9 cellular contexts compared by ENCODE assay signal in the genomic region with DNA sequence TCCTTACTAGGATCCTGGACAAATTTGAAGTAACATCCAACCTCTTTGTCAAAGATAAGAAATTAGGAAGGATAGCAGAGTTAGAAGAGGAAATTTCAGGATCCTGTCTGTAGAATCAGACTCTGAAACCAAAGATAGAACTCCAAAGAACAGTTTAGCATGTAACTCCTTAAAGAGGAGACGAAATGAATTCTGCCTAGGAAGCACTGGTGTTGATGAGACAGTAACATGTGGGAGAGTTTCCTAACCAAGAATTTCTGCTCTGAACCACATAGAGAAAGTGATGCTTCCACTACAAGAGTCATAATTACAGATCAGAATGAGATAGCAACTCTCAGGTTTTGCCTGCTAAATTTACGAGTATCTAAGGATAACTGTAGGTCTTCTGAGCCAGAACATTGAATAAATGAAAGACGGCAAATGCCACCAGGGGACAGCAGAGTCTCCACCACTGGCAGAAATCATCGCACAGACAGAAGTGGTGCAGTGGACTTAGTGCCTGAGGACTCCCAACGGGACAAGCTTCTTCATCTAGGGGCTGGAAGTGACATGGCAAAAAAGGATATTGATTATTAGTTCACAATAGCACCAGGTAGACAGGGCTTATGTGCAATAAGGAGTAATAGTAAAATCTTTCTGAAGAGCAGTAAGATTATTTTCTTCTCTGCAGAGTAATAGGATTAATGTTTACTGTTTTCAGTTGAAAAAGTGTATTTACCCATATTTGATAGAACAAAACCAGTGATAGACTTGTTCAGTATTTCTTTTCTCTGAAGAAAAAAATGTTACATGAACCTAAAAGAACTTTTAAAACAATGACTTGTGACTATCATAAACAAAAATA. TPM values are rescaled to one million over a fixed set of nuclear protein-coding genes. Genes with fewer than 3 reads are reported as not detected.
A peak's percentile ranks its signal among the peaks of the same experiment; 100 is the strongest.
DNase-seq lines count a peak whose midpoint lies in the region; ATAC-seq and TF ChIP-seq lines count a peak whose summit lies in the region.
"Had no signal": no experiment of that assay in that cellular context is flagged by ENCODE, and none has a peak within 500 bp of the region (broad histone marks: within the 10 kb centered on the region; RNA-seq: fewer than 3 reads in every experiment).

No MANE protein-coding gene starts in this region.

- H3K27me3 ChIP-seq in MG63 (no peaks in the 10 kb centered on the region), body of pancreas (no peaks in the 10 kb centered on the region)

- WGBS in body of pancreas, 2 donors = 12 to 22% methylated on average over 5 of the region's 5 CpGs

- H3K36me3 ChIP-seq in MG63 (no peaks in the 10 kb centered on the region), body of pancreas (replicated peaks in 1 of 2; ENCODE audit: insufficient read depth in 1 of 2, low read depth in 2 of 2) (no peaks in the 10 kb centered on the region)
- H3K36me3 ChIP-seq: neutrophil had no signal

- H3K4me1 Mint-ChIP-seq in T-helper 17 cell = peaks cover 9% of the 10 kb centered on the region

- H3K36me3 Mint-ChIP-seq in T-helper 17 cell (ENCODE audit: low read depth) = peaks cover 8% of the 10 kb centered on the region

- no peak overlapping the region for H3K4me3 Mint-ChIP-seq in T-helper 17 cell

- no peak overlapping the region for H3K27ac Mint-ChIP-seq in T-helper 17 cell

- TF ChIP-seq CTCF in body of pancreas (IDR thresholded peaks at IDR 0.05) = peak; percentile 75 to 97 (median 93)

- ATAC-seq in T-helper 17 cell = peak; percentile 90
- ATAC-seq in body of pancreas = peak; percentile 86

- no peaks in the 10 kb centered on the region; the same call in 1 of the 2 replicates for H3K9me3 ChIP-seq in MG63
- no peaks in the 10 kb centered on the region for H3K9me3 ChIP-seq in T-helper 17 cell (ENCODE audit: control insufficient read depth, low read length, poor library complexity, severe bottlenecking)
- no peaks in the 10 kb centered on the region for H3K9me3 ChIP-seq in body of pancreas
- H3K9me3 ChIP-seq: neutrophil had no signal

- intact Hi-C loops in body of pancreas (cut with DNase I) = loop anchor here (5.0 to 10.0 kb wide), 3 partner anchors 117 to 475 kb away; no protein-coding TSS in a partner anchor

- no peak for TF ChIP-seq POLR2A in body of pancreas (IDR thresholded peaks at IDR 0.05)

- no peaks in the 10 kb centered on the region for H3K4me1 ChIP-seq in body of pancreas

- DNase-seq in NCI-H1436 (lab: John Stamatoyannopoulos, UW) (peak; percentile 0), NCI-H1436 treated with DMSO at 0.1 percent for 48 hours (lab: John Stamatoyannopoulos, UW) (no peak), HCEC 1CT (peak; percentile 49), MG63 (peak; percentile 91), T-helper 17 cell (peak in 2 of 3 donors; percentile 16 to 28), body of pancreas (peak; percentile 67 to 79 (median 74)), iPS-NIHi7 (ENCODE audit: extremely low spot score) (peak; percentile 69)
- peak; percentile 57 for DNase-seq in stimulated activated CD4-positive, alpha-beta T cell treated with anti-CD3 and anti-CD28 coated beads, Interleukin-15, amount 100 ng/mL, for 24 hours

- peaks cover 52% of the 10 kb centered on the region for H3K27me3 Mint-ChIP-seq in T-helper 17 cell

- no peak overlapping the region for H3K4me3 ChIP-seq in MG63
- no peak overlapping the region for H3K4me3 ChIP-seq in body of pancreas

- H3K27ac ChIP-seq in body of pancreas = no peak overlapping the region
- H3K27ac ChIP-seq: neutrophil had no signal

RNA-seq across cellular contexts. Expression of a gene that starts 6.7 kb away (rescaled TPM):
- total RNA-seq in MG63 (2014; rRNA removed; shearing (Covaris generic); ENCODE audit: low replicate concordance) = 125 and 212 TPM in 2 replicates
- total RNA-seq in T-helper 17 cell (10 to 100 TPM; 17.5 to 18.8 TPM), body of pancreas (10 to 100 TPM; 15.5 to 19.7 TPM)

RNA-seq across cellular contexts. Expression of a gene that starts 38.9 kb away (rescaled TPM):
- total RNA-seq in MG63 (2014; rRNA removed; shearing (Covaris generic); ENCODE audit: low replicate concordance) = 7.7 and 11.1 TPM in 2 replicates
- total RNA-seq in T-helper 17 cell (10 to 100 TPM in 1 of 2 donors, 1 to 10 TPM in 1; 7.7 to 11.5 TPM), body of pancreas (10 to 100 TPM; 26.7 to 38.2 TPM)

RNA-seq across cellular contexts. Expression of a gene that starts 57.8 kb away (rescaled TPM):
- 117 and 228 TPM in 2 replicates for total RNA-seq in MG63 (2014; rRNA removed; shearing (Covaris generic); ENCODE audit: low replicate concordance)
- 10 to 100 TPM; 16.0 to 22.2 TPM for total RNA-seq in T-helper 17 cell
- 10 to 100 TPM; 24.4 to 96.2 TPM for total RNA-seq in body of pancreas

RNA-seq across cellular contexts. Expression of a gene that starts 58.3 kb away (rescaled TPM):
- 96.1 and 152 TPM in 2 replicates for total RNA-seq in MG63 (2014; rRNA removed; shearing (Covaris generic); ENCODE audit: low replicate concordance)
- total RNA-seq in T-helper 17 cell (1 to 10 TPM; 6.7 to 8.4 TPM), body of pancreas (1 to 10 TPM; 2.3 to 3.4 TPM)
